ENCODE assay signal across 34 cellular contexts in the genomic region with DNA sequence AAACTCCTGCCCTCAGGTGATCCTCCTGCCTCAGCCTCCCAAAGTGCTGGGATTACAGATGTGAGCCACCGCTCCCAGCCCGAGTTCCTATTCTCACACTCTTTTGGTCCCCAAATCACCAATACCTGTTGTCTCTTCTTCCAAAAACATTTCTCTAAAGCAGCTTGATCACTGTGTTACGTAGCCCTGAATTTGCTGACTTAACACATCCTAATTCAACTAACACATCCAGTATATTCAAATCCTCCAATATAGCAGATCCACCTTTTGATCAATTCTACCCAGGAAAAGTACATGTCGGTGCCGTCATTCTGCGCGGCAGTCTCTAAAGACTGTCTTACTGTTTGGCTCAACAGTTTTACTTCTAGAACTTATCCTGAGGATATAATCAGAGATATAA.
"Had no signal": no experiment of that assay in that cellular context is flagged by ENCODE, and none has a peak within 500 bp of the region (broad histone marks: within the 10 kb centered on the region; RNA-seq: fewer than 3 reads in every experiment).

No MANE protein-coding gene starts in this region.

- H3K4me1 ChIP-seq: adrenal gland, body of pancreas, gastroesophageal sphincter had no signal

- H3K4me1 Mint-ChIP-seq: activated B cell treated with CpG ODN at 0.5 μM for 24 hours; activated CD4-positive, alpha-beta T cell treated with anti-CD3 and anti-CD28 coated beads, Interleukin-2, amount 10 ng/mL, durations not matched to agents 24 days and 14 days; activated CD8-positive, alpha-beta memory T cell treated with anti-CD3 and anti-CD28 coated beads, Interleukin-2, amount 10 ng/mL, durations not matched to agents 7 days and 5 days; activated naive CD4-positive, alpha-beta T cell treated with anti-CD3 and anti-CD28 coated beads, Interleukin-2, amount 50 U/mL, for 24 hours; activated naive CD8-positive, alpha-beta T cell treated with anti-CD3 and anti-CD28 coated beads for 36 hours; activated naive CD8-positive, alpha-beta T cell treated with anti-CD3 and anti-CD28 coated beads, Interleukin-2, amount 50 U/mL, for 24 hours; T-helper 17 cell had no signal

- H3K9me3 Mint-ChIP-seq: activated B cell treated with CpG ODN at 0.5 μM for 24 hours; activated CD4-positive, alpha-beta memory T cell treated with anti-CD3 and anti-CD28 coated beads for 36 hours; activated naive CD8-positive, alpha-beta T cell treated with anti-CD3 and anti-CD28 coated beads for 36 hours had no signal

- H3K4me3 ChIP-seq: adrenal gland, body of pancreas, gastroesophageal sphincter had no signal

- FAIRE-seq: colon had no signal

- DNase-seq: activated B cell treated with CpG ODN at 0.5 μM for 24 hours; activated CD4-positive, alpha-beta memory T cell treated with anti-CD3 and anti-CD28 coated beads for 36 hours; activated CD4-positive, alpha-beta T cell treated with anti-CD3 and anti-CD28 coated beads, Interleukin-2, amount 10 ng/mL, durations not matched to agents 24 days and 14 days; activated CD8-positive, alpha-beta memory T cell treated with anti-CD3 and anti-CD28 coated beads, Interleukin-2, amount 10 ng/mL, durations not matched to agents 7 days and 5 days; activated CD8-positive, alpha-beta memory T cell treated with anti-CD3 and anti-CD28 coated beads, Interleukin-2, amount 50 U/mL, for 4 hours; activated CD8-positive, alpha-beta T cell treated with anti-CD3 and anti-CD28 coated beads, Interleukin-2, amount 10 ng/mL, durations not matched to agents 7 days and 5 days; activated effector memory CD4-positive, alpha-beta T cell treated with anti-CD3 and anti-CD28 coated beads, Interleukin-2, amount 50 U/mL, for 16 hours; activated naive CD4-positive, alpha-beta T cell treated with anti-CD3 and anti-CD28 coated beads for 36 hours; activated naive CD8-positive, alpha-beta T cell treated with anti-CD3 and anti-CD28 coated beads for 36 hours; activated naive CD8-positive, alpha-beta T cell treated with anti-CD3 and anti-CD28 coated beads, Interleukin-2, amount 50 U/mL, for 24 hours; activated T-cell treated with anti-CD3 and anti-CD28 coated beads, Interleukin-2, amount 50 U/mL, for 1 hour; activated T-cell treated with anti-CD3 and anti-CD28 coated beads, Interleukin-2, amount 50 U/mL, for 48 hours; adrenal gland; amygdala; aorta; body of pancreas; caudate nucleus; cortex of kidney; dermis blood vessel endothelial cell; effector CD8-positive, alpha-beta T cell; foreskin melanocyte; head of caudate nucleus; T-helper 1 cell; T-helper 17 cell; T1000; WERI-Rb-1 had no signal

- H3K36me3 ChIP-seq: adrenal gland, gastroesophageal sphincter, WERI-Rb-1 had no signal

- H3K27me3 ChIP-seq: adrenal gland, body of pancreas had no signal

- H3K36me3 Mint-ChIP-seq: activated CD4-positive, alpha-beta memory T cell treated with anti-CD3 and anti-CD28 coated beads for 36 hours; activated CD8-positive, alpha-beta memory T cell treated with anti-CD3 and anti-CD28 coated beads, Interleukin-2, amount 10 ng/mL, durations not matched to agents 7 days and 5 days; activated naive CD4-positive, alpha-beta T cell treated with anti-CD3 and anti-CD28 coated beads, Interleukin-2, amount 50 U/mL, for 24 hours; activated naive CD8-positive, alpha-beta T cell treated with anti-CD3 and anti-CD28 coated beads for 36 hours had no signal

- ATAC-seq: activated CD4-positive, CD25-positive, alpha-beta regulatory T cell treated with anti-CD3 and anti-CD28 coated beads, Interleukin-2, amount 50 U/mL, for 24 hours; activated CD8-positive, alpha-beta memory T cell treated with anti-CD3 and anti-CD28 coated beads, Interleukin-2, amount 10 ng/mL, durations not matched to agents 7 days and 5 days; activated CD8-positive, alpha-beta T cell treated with anti-CD3 and anti-CD28 coated beads, Interleukin-2, amount 10 ng/mL, durations not matched to agents 7 days and 5 days; activated naive CD8-positive, alpha-beta T cell treated with anti-CD3 and anti-CD28 coated beads, Interleukin-2, amount 50 U/mL, for 24 hours; body of pancreas; esophagus mucosa; gastroesophageal sphincter; T-helper 17 cell had no signal

- H3K27ac Mint-ChIP-seq: activated B cell treated with CpG ODN at 0.5 μM for 24 hours; activated CD4-positive, alpha-beta memory T cell treated with anti-CD3 and anti-CD28 coated beads for 36 hours; activated CD4-positive, alpha-beta T cell treated with anti-CD3 and anti-CD28 coated beads, Interleukin-2, amount 10 ng/mL, durations not matched to agents 24 days and 14 days; activated CD8-positive, alpha-beta memory T cell treated with anti-CD3 and anti-CD28 coated beads, Interleukin-2, amount 10 ng/mL, durations not matched to agents 7 days and 5 days; activated CD8-positive, alpha-beta T cell treated with anti-CD3 and anti-CD28 coated beads, Interleukin-2, amount 10 ng/mL, durations not matched to agents 7 days and 5 days; activated naive CD4-positive, alpha-beta T cell treated with anti-CD3 and anti-CD28 coated beads for 36 hours; activated naive CD4-positive, alpha-beta T cell treated with anti-CD3 and anti-CD28 coated beads, Interleukin-2, amount 50 U/mL, for 24 hours; activated naive CD8-positive, alpha-beta T cell treated with anti-CD3 and anti-CD28 coated beads for 36 hours; activated naive CD8-positive, alpha-beta T cell treated with anti-CD3 and anti-CD28 coated beads, Interleukin-2, amount 50 U/mL, for 24 hours; activated T-helper 1 cell treated with anti-CD3 and anti-CD28 coated beads, Interleukin-12 subunit alpha, Interleukin-12 subunit beta, Interleukin-2, Interleukin-4 antibody, amounts not matched to agents 30 ng/mL and 10 ng/mL and 1 ng/mL, durations not matched to agents 14 hours and 24 hours and 36 hours; activated T-helper 2 cell treated with anti-CD3 and anti-CD28 coated beads, Interferon-gamma antibody, Interleukin-2, Interleukin-4, amounts not matched to agents 10 μg/mL and 5 μg/mL and 100 μg/mL, durations not matched to agents 14 hours and 24 hours and 36 hours; T-helper 17 cell; T-helper 2 cell treated with Interferon-gamma antibody and Interleukin-4, amounts not matched to agents 5 μg/mL and 100 μg/mL, for 36 hours had no signal

- H3K4me3 Mint-ChIP-seq: activated B cell treated with CpG ODN at 0.5 μM for 24 hours; activated CD4-positive, alpha-beta memory T cell treated with anti-CD3 and anti-CD28 coated beads for 36 hours; activated CD4-positive, alpha-beta T cell treated with anti-CD3 and anti-CD28 coated beads, Interleukin-2, amount 10 ng/mL, durations not matched to agents 24 days and 14 days; activated CD8-positive, alpha-beta memory T cell treated with anti-CD3 and anti-CD28 coated beads, Interleukin-2, amount 10 ng/mL, durations not matched to agents 7 days and 5 days; activated CD8-positive, alpha-beta T cell treated with anti-CD3 and anti-CD28 coated beads, Interleukin-2, amount 10 ng/mL, durations not matched to agents 7 days and 5 days; activated naive CD4-positive, alpha-beta T cell treated with anti-CD3 and anti-CD28 coated beads for 36 hours; activated naive CD4-positive, alpha-beta T cell treated with anti-CD3 and anti-CD28 coated beads, Interleukin-2, amount 50 U/mL, for 24 hours; activated naive CD8-positive, alpha-beta T cell treated with anti-CD3 and anti-CD28 coated beads for 36 hours; activated naive CD8-positive, alpha-beta T cell treated with anti-CD3 and anti-CD28 coated beads, Interleukin-2, amount 50 U/mL, for 24 hours; activated T-helper 1 cell treated with anti-CD3 and anti-CD28 coated beads, Interleukin-12 subunit alpha, Interleukin-12 subunit beta, Interleukin-2, Interleukin-4 antibody, amounts not matched to agents 30 ng/mL and 10 ng/mL and 1 ng/mL, durations not matched to agents 14 hours and 24 hours and 36 hours; T-helper 17 cell; T-helper 2 cell treated with Interferon-gamma antibody and Interleukin-4, amounts not matched to agents 5 μg/mL and 100 μg/mL, for 36 hours had no signal

- H3K9me3 ChIP-seq: adrenal gland, body of pancreas, gastroesophageal sphincter had no signal

- H3K27me3 Mint-ChIP-seq: activated CD4-positive, alpha-beta memory T cell treated with anti-CD3 and anti-CD28 coated beads for 36 hours; activated CD4-positive, alpha-beta T cell treated with anti-CD3 and anti-CD28 coated beads, Interleukin-2, amount 10 ng/mL, durations not matched to agents 24 days and 14 days; activated CD8-positive, alpha-beta memory T cell treated with anti-CD3 and anti-CD28 coated beads, Interleukin-2, amount 10 ng/mL, durations not matched to agents 7 days and 5 days; T-helper 17 cell had no signal

- H3K27ac ChIP-seq: adrenal gland, body of pancreas, gastroesophageal sphincter, WERI-Rb-1 had no signal
